In genomic region chr13:74134777-74135305, GRCh38 we compare ENCODE assay signal across 8 cellular contexts. TPM values are rescaled to one million over a fixed set of nuclear protein-coding genes. Genes with fewer than 3 reads are reported as not detected.
DNase-seq lines count a peak whose midpoint lies in the region; ATAC-seq and TF ChIP-seq lines count a peak whose summit lies in the region.

No MANE protein-coding gene starts in this region.

- no peak overlapping the region for H3K27ac Mint-ChIP-seq in activated T-helper 17 cell treated with anti-CD3 and anti-CD28 coated beads, Interleukin-2, amount 50 U/mL, for 72 hours
- peak overlapping the region; percentile 80 for H3K27ac Mint-ChIP-seq in progenitor cell of endocrine pancreas

- H3K36me3 Mint-ChIP-seq in activated T-helper 17 cell treated with anti-CD3 and anti-CD28 coated beads, Interleukin-2, amount 50 U/mL, for 72 hours (ENCODE audit: low read depth) = peaks cover 21% of the 10 kb centered on the region
- H3K36me3 Mint-ChIP-seq in progenitor cell of endocrine pancreas (ENCODE audit: insufficient read depth) = no peaks in the 10 kb centered on the region

- peak overlapping the region; percentile 89 for H3K27ac ChIP-seq in A673 (ENCODE audit: low read depth, low read length, poor library complexity, severe bottlenecking)
- H3K27ac ChIP-seq in gastroesophageal sphincter = peak overlapping the region; percentile 78 to 97 (median 96)
- peak overlapping the region; percentile 87 to 96 for H3K27ac ChIP-seq in uterus

- TF ChIP-seq POLR2A in gastroesophageal sphincter (IDR thresholded peaks at IDR 0.05) (peak in 1 of 2 donors; percentile 23), uterus (IDR thresholded peaks at IDR 0.05) (no peak)

- POLR2A ChIA-PET in A673 (lab: Charles Lee; ENCODE audit: low non-redundant PET) = no interaction called here

- H3K36me3 ChIP-seq in A673 (ENCODE audit: insufficient read depth, low read length, poor library complexity, severe bottlenecking) (no peaks in the 10 kb centered on the region), NT2/D1 (ENCODE audit: insufficient read depth, insufficient read length, low read length) (no peaks in the 10 kb centered on the region), gastroesophageal sphincter (no peaks in the 10 kb centered on the region), uterus (no peaks in the 10 kb centered on the region)

- H3K27me3 ChIP-seq in A673 (replicated peaks; ENCODE audit: insufficient read depth, low read depth, low read length, poor library complexity) (no peaks in the 10 kb centered on the region), NT2/D1 (ENCODE audit: insufficient read depth, insufficient read length) (peaks cover 19% of the 10 kb centered on the region), gastroesophageal sphincter (no peaks in the 10 kb centered on the region), uterus (no peaks in the 10 kb centered on the region)

- ATAC-seq in GM18873 (IDR thresholded peaks at IDR 0.05; ENCODE audit: low FRiP score, unreplicated experiment) (peak; percentile 14), HG03103 (IDR thresholded peaks at IDR 0.05; ENCODE audit: low read depth, unreplicated experiment) (peak; percentile 13), gastroesophageal sphincter (peak; percentile 34)
- ATAC-seq in activated T-helper 17 cell treated with anti-CD3 and anti-CD28 coated beads, Interleukin-2, amount 50 U/mL, for 72 hours (replicated peaks) = peak; percentile 46

- TF ChIP-seq CTCF in A673 (conservative IDR thresholded peaks at IDR 0.05; ENCODE audit: low read depth, low read length) (no peak), gastroesophageal sphincter (IDR thresholded peaks at IDR 0.05) (no peak), progenitor cell of endocrine pancreas (IDR thresholded peaks at IDR 0.05; ENCODE audit: unreplicated experiment) (no peak), uterus (IDR thresholded peaks at IDR 0.05) (no peak)

- H3K9me3 Mint-ChIP-seq in activated T-helper 17 cell treated with anti-CD3 and anti-CD28 coated beads, Interleukin-2, amount 50 U/mL, for 72 hours = no peaks in the 10 kb centered on the region
- no peaks in the 10 kb centered on the region for H3K9me3 Mint-ChIP-seq in progenitor cell of endocrine pancreas (ENCODE audit: low read depth)

- CTCF ChIA-PET in A673 (lab: Charles Lee) = no interaction called here

- peak overlapping the region; percentile 79 for H3K9ac ChIP-seq in NT2/D1 (ENCODE audit: insufficient read length, low read depth)

- peaks cover 3% of the 10 kb centered on the region for H3K4me1 Mint-ChIP-seq in activated T-helper 17 cell treated with anti-CD3 and anti-CD28 coated beads, Interleukin-2, amount 50 U/mL, for 72 hours
- peaks cover 13% of the 10 kb centered on the region for H3K4me1 Mint-ChIP-seq in progenitor cell of endocrine pancreas (ENCODE audit: low read depth)

- intact Hi-C loops in A673 (cut with micrococcal nuclease; ENCODE audit: unreplicated experiment) (loop anchor here (5.0 kb wide), 2 partner anchors 188 to 298 kb away; no protein-coding TSS in a partner anchor), uterus (cut with DNase I; ENCODE audit: low total_unique reads) (no loop called here)

- H3K4me3 ChIP-seq in A673 (ENCODE audit: low read depth, low read length, poor library complexity, severe bottlenecking) (peak overlapping the region; percentile 84), NT2/D1 (ENCODE audit: insufficient read length, low read depth) (peak overlapping the region; percentile 63), gastroesophageal sphincter (peak overlapping the region; percentile 90 to 93), uterus (peak overlapping the region; percentile 71 to 83)

- no peak overlapping the region for H3K4me3 Mint-ChIP-seq in activated T-helper 17 cell treated with anti-CD3 and anti-CD28 coated beads, Interleukin-2, amount 50 U/mL, for 72 hours
- H3K4me3 Mint-ChIP-seq in progenitor cell of endocrine pancreas (ENCODE audit: low read depth) = peak overlapping the region; percentile 73

- DNase-seq in A673 (ENCODE audit: low spot score) = peak; percentile 59
- no peak for DNase-seq in NT2/D1 (ENCODE audit: low read depth, low spot score)
- DNase-seq in progenitor cell of endocrine pancreas (ENCODE audit: low spot score, unreplicated experiment) = peak; percentile 50
- DNase-seq in uterus = peak; percentile 30 to 42

- H3K4me1 ChIP-seq in A673 (ENCODE audit: insufficient read depth, low read length, poor library complexity, severe bottlenecking) = peaks cover 14% of the 10 kb centered on the region
- H3K4me1 ChIP-seq in NT2/D1 (ENCODE audit: insufficient read depth, insufficient read length) = no peaks in the 10 kb centered on the region
- peaks cover 0 to 28% (median 0%) of the 10 kb centered on the region in 3 donors for H3K4me1 ChIP-seq in gastroesophageal sphincter
- no peaks in the 10 kb centered on the region for H3K4me1 ChIP-seq in uterus

- TF ChIP-seq EP300 in gastroesophageal sphincter (IDR thresholded peaks at IDR 0.05) = no peak

- no peaks in the 10 kb centered on the region for H3K27me3 Mint-ChIP-seq in activated T-helper 17 cell treated with anti-CD3 and anti-CD28 coated beads, Interleukin-2, amount 50 U/mL, for 72 hours
- peaks cover 5% of the 10 kb centered on the region for H3K27me3 Mint-ChIP-seq in progenitor cell of endocrine pancreas

- WGBS in gastroesophageal sphincter (ENCODE audit: low coverage in 1 of 2), 2 donors = no CpG with 5 or more reads among the region's 60 CpGs

- no TSS peak for BruUV-seq in A673 (replicated peaks; lab: Mats Ljungman, UMichigan)

- H3K9me3 ChIP-seq in A673 (ENCODE audit: low read depth, low read length, poor library complexity, severe bottlenecking) = no peaks in the 10 kb centered on the region
- H3K9me3 ChIP-seq in NT2/D1 (ENCODE audit: insufficient read depth, low read length) = no peaks in the 10 kb centered on the region
- no peaks in the 10 kb centered on the region for H3K9me3 ChIP-seq in gastroesophageal sphincter
- no peaks in the 10 kb centered on the region for H3K9me3 ChIP-seq in uterus

RNA-seq across cellular contexts. Expression of gene KLF12, which starts 0.6 kb away (rescaled TPM):
- total RNA-seq in A673 (2021) (12.4 and 13.5 TPM in 2 replicates), gastroesophageal sphincter (10 to 100 TPM; 12.3 to 21.9 (median 17.0) TPM), progenitor cell of endocrine pancreas (25.2 and 25.4 TPM in 2 replicates), uterus (10 to 100 TPM in 2 of 4 donors, 1 to 10 TPM in 2; 2.3 to 57.7 (median 13.2) TPM)
- total RNA-seq in activated T-helper 17 cell treated with anti-CD3 and anti-CD28 coated beads, Interleukin-2, amount 50 U/mL, for 72 hours = 10 to 100 TPM; 14.3 to 30.5 TPM
